Comparison of ENCODE assay signal across 19 cellular contexts in the genomic region with DNA sequence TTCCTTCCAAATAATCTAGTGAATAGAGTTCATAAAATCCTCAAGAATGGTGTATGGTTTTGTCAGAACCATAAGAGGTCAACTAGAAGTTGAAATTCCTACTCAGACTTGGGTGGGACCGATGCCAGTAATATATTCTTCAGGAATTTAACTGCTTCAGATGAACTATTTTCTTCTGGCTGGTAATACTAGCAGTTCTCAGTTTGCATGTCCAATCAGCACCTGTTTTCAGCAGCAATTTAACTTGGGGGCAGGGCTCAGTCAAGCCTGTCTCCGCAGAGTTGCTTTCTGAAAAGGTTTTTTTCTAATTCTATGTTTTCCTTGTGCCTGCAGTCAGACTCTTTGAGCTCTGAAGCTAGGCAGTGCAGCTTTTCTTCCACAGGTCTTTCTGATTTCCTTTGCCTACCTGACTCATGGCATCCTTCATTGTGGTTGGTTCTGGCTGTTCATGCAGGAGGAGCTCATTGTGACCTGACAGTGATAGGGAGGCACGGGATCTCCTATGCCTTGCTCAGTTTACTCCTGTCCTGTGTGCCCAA. TPM values are rescaled to one million over a fixed set of nuclear protein-coding genes. Genes with fewer than 3 reads are reported as not detected.
DNase-seq lines count a peak whose midpoint lies in the region; ATAC-seq and TF ChIP-seq lines count a peak whose summit lies in the region.
"Had no signal": no experiment of that assay in that cellular context is flagged by ENCODE, and none has a peak within 500 bp of the region (broad histone marks: within the 10 kb centered on the region; RNA-seq: fewer than 3 reads in every experiment).

No MANE protein-coding gene starts in this region.

- H3K4me1 Mint-ChIP-seq in MCF 10A (ENCODE audit: insufficient read depth, unreplicated experiment) (peaks cover 1% of the 10 kb centered on the region), brain (peaks cover 26% of the 10 kb centered on the region)
- peaks cover 0 to 1% of the 10 kb centered on the region in 2 donors for H3K4me1 Mint-ChIP-seq in stimulated activated naive B cell treated with anti-CD40 and anti-IgM and Interleukin-4, amounts not matched to agents 10 μg/mL and 1 μg/mL and 100 μg/mL, for 72 hours
- H3K4me1 Mint-ChIP-seq: activated naive CD8-positive, alpha-beta T cell treated with anti-CD3 and anti-CD28 coated beads, Interleukin-2, amount 50 U/mL, for 24 hours; activated T-helper 17 cell treated with anti-CD3 and anti-CD28 coated beads, Interleukin-2, amount 50 U/mL, for 72 hours had no signal

- H3K9me3 Mint-ChIP-seq in MCF 10A (ENCODE audit: unreplicated experiment) (no peaks in the 10 kb centered on the region), brain (peaks cover 0 to 2% (median 0%) of the 10 kb centered on the region in 5 experiments)
- H3K9me3 Mint-ChIP-seq in stimulated activated naive B cell treated with anti-CD40 and anti-IgM and Interleukin-4, amounts not matched to agents 10 μg/mL and 1 μg/mL and 100 μg/mL, for 72 hours = no peaks in the 10 kb centered on the region
- H3K9me3 Mint-ChIP-seq: activated naive CD8-positive, alpha-beta T cell treated with anti-CD3 and anti-CD28 coated beads, Interleukin-2, amount 50 U/mL, for 24 hours; activated T-helper 17 cell treated with anti-CD3 and anti-CD28 coated beads, Interleukin-2, amount 50 U/mL, for 72 hours had no signal

- DNase-seq in MCF 10A (ENCODE audit: unreplicated experiment) (no peak), breast epithelium (ENCODE audit: low spot score in 2 of 2) (no peak), lung (ENCODE audit: low spot score) (no peak), GM19238 (ENCODE audit: insufficient read length, low spot score) (no peak)
- no peak for DNase-seq in stimulated activated naive B cell treated with anti-CD40 and anti-IgM and Interleukin-4, amounts not matched to agents 10 μg/mL and 1 μg/mL and 100 μg/mL, for 72 hours
- no peak for DNase-seq in activated CD8-positive, alpha-beta memory T cell treated with anti-CD3 and anti-CD28 coated beads, Interleukin-2, amount 50 U/mL, for 48 hours
- DNase-seq: activated naive CD8-positive, alpha-beta T cell treated with anti-CD3 and anti-CD28 coated beads, Interleukin-2, amount 50 U/mL, for 24 hours; C1 segment of cervical spinal cord; lower lobe of right lung; naive B cell; NCI-H1694 treated with DMSO at 0.1 percent for 48 hours; NCI-H69; stimulated activated naive CD4-positive, alpha-beta T cell; transverse colon had no signal

- 59 to 85% methylated on average over 3 of the region's 3 CpGs for WGBS in lung, 2 donors

- H3K27ac Mint-ChIP-seq in MCF 10A (ENCODE audit: low read depth, unreplicated experiment) = peak overlapping the region; percentile 64
- peak overlapping the region in 3 of 5 experiments; percentile 11 to 40 (median 38) for H3K27ac Mint-ChIP-seq in brain
- H3K27ac Mint-ChIP-seq in stimulated activated naive B cell treated with anti-CD40 and anti-IgM and Interleukin-4, amounts not matched to agents 10 μg/mL and 1 μg/mL and 100 μg/mL, for 72 hours = no peak overlapping the region
- H3K27ac Mint-ChIP-seq: activated naive CD8-positive, alpha-beta T cell treated with anti-CD3 and anti-CD28 coated beads, Interleukin-2, amount 50 U/mL, for 24 hours; activated T-helper 17 cell treated with anti-CD3 and anti-CD28 coated beads, Interleukin-2, amount 50 U/mL, for 72 hours had no signal

- H3K9me3 ChIP-seq in breast epithelium (peaks cover 0 to 4% of the 10 kb centered on the region in 2 donors), lung (ENCODE audit: control insufficient read depth in 2 of 2, insufficient read depth in 1 of 2, low read length in 1 of 2) (peaks cover 0 to 5% of the 10 kb centered on the region in 2 donors)
- H3K9me3 ChIP-seq: lower lobe of right lung, transverse colon had no signal

- H3K4me3 ChIP-seq in breast epithelium = no peak overlapping the region
- no peak overlapping the region for H3K4me3 ChIP-seq in lung
- H3K4me3 ChIP-seq: lower lobe of right lung, SK-N-MC, transverse colon had no signal

- H3K4me3 Mint-ChIP-seq in MCF 10A (ENCODE audit: unreplicated experiment) (no peak overlapping the region), brain (peak overlapping the region in 2 of 5 experiments; percentile 16 to 25)
- no peak overlapping the region for H3K4me3 Mint-ChIP-seq in stimulated activated naive B cell treated with anti-CD40 and anti-IgM and Interleukin-4, amounts not matched to agents 10 μg/mL and 1 μg/mL and 100 μg/mL, for 72 hours
- H3K4me3 Mint-ChIP-seq: activated naive CD8-positive, alpha-beta T cell treated with anti-CD3 and anti-CD28 coated beads, Interleukin-2, amount 50 U/mL, for 24 hours; activated T-helper 17 cell treated with anti-CD3 and anti-CD28 coated beads, Interleukin-2, amount 50 U/mL, for 72 hours; naive B cell had no signal

- TF ChIP-seq CTCF in MCF 10A (IDR thresholded peaks at IDR 0.05; ENCODE audit: unreplicated experiment) (no peak), breast epithelium (IDR thresholded peaks at IDR 0.05) (no peak), brain (conservative IDR thresholded peaks at IDR 0.05) (no peak), lung (IDR thresholded peaks at IDR 0.05; ENCODE audit: control extremely low read depth, extremely low read depth) (no peak)

- H3K27me3 ChIP-seq in breast epithelium = no peaks in the 10 kb centered on the region
- H3K27me3 ChIP-seq in lung (ENCODE audit: control insufficient read depth, insufficient read depth) = no peaks in the 10 kb centered on the region
- H3K27me3 ChIP-seq: transverse colon had no signal

- no peak for TF ChIP-seq POLR2A in breast epithelium (IDR thresholded peaks at IDR 0.05)

- no peak overlapping the region for H3K27ac ChIP-seq in breast epithelium
- no peak overlapping the region for H3K27ac ChIP-seq in lung (ENCODE audit: low read depth in 1 of 2, low read length in 1 of 2)
- H3K27ac ChIP-seq: lower lobe of right lung, SK-N-MC, transverse colon had no signal

- BruUV-seq in MCF 10A (replicated peaks; lab: Mats Ljungman, UMichigan) = no TSS peak

- POLR2A ChIA-PET in MCF 10A (lab: Yijun Ruan, JAX) = interaction anchor here (1.6 kb wide), 1 partner anchor 18 kb away, joined by 3 read pairs; no protein-coding TSS in a partner anchor

- H3K4me1 ChIP-seq in breast epithelium (no peaks in the 10 kb centered on the region), lung (ENCODE audit: control insufficient read depth in 2 of 2, insufficient read depth in 2 of 2, low read length in 2 of 2) (no peaks in the 10 kb centered on the region)
- H3K4me1 ChIP-seq: lower lobe of right lung, transverse colon had no signal

- CTCF ChIA-PET in MCF 10A (lab: Yijun Ruan, JAX) = interaction anchor here (0.6 to 0.7 kb wide), 4 partner anchors 90 to 1660 kb away, joined by 3 to 4 read pairs (median 3); no protein-coding TSS in a partner anchor

- H3K27me3 Mint-ChIP-seq in MCF 10A (ENCODE audit: insufficient read depth, unreplicated experiment) (no peaks in the 10 kb centered on the region), brain (no peaks in the 10 kb centered on the region)
- peaks cover 0 to 10% of the 10 kb centered on the region in 2 donors for H3K27me3 Mint-ChIP-seq in stimulated activated naive B cell treated with anti-CD40 and anti-IgM and Interleukin-4, amounts not matched to agents 10 μg/mL and 1 μg/mL and 100 μg/mL, for 72 hours
- H3K27me3 Mint-ChIP-seq: activated naive CD8-positive, alpha-beta T cell treated with anti-CD3 and anti-CD28 coated beads, Interleukin-2, amount 50 U/mL, for 24 hours had no signal

- ATAC-seq in lung (ENCODE audit: insufficient read depth, low FRiP score) = peak; percentile 19
- no peak for ATAC-seq in HG02763 (IDR thresholded peaks at IDR 0.05; ENCODE audit: unreplicated experiment)
- no peak for ATAC-seq in stimulated activated naive B cell treated with anti-CD40 and anti-IgM and Interleukin-4, amounts not matched to agents 10 μg/mL and 1 μg/mL and 100 μg/mL, for 72 hours (replicated peaks)
- ATAC-seq: activated CD4-positive, CD25-positive, alpha-beta regulatory T cell treated with anti-CD3 and anti-CD28 coated beads, Interleukin-2, amount 50 U/mL, for 24 hours; activated naive CD8-positive, alpha-beta T cell treated with anti-CD3 and anti-CD28 coated beads, Interleukin-2, amount 50 U/mL, for 24 hours; activated T-helper 17 cell treated with anti-CD3 and anti-CD28 coated beads, Interleukin-2, amount 50 U/mL, for 72 hours; lower lobe of right lung had no signal

- H3K36me3 ChIP-seq in breast epithelium = no peaks in the 10 kb centered on the region
- H3K36me3 ChIP-seq in lung (ENCODE audit: control insufficient read depth in 2 of 2, insufficient read depth in 2 of 2, low read length in 2 of 2) = no peaks in the 10 kb centered on the region
- H3K36me3 ChIP-seq: lower lobe of right lung, transverse colon had no signal

- intact Hi-C loops in MCF 10A (cut with micrococcal nuclease) (no loop called here), breast epithelium (cut with DNase I; ENCODE audit: low total_unique reads) (no loop called here)

- H3K36me3 Mint-ChIP-seq in MCF 10A (ENCODE audit: insufficient read depth, unreplicated experiment) (no peaks in the 10 kb centered on the region), brain (no peaks in the 10 kb centered on the region)
- no peaks in the 10 kb centered on the region for H3K36me3 Mint-ChIP-seq in stimulated activated naive B cell treated with anti-CD40 and anti-IgM and Interleukin-4, amounts not matched to agents 10 μg/mL and 1 μg/mL and 100 μg/mL, for 72 hours
- H3K36me3 Mint-ChIP-seq: naive B cell had no signal

RNA-seq across cellular contexts. Expression of a gene that starts 17.3 kb away (rescaled TPM):
- total RNA-seq in MCF 10A (2022) (34.2 and 35.3 TPM in 2 replicates), breast epithelium (10 to 100 TPM; 38.7 to 52.4 (median 40.0) TPM), lung (100 to 1,000 TPM in 1 of 2 donors, 10 to 100 TPM in 1; 36.6 to 105 TPM)
- polyA plus RNA-seq in brain (ENCODE audit: insufficient read depth, low read depth, low replicate concordance) (19.3 TPM), lung (10 to 100 TPM; 18.4 to 24.8 TPM)
